In the genomic region with DNA sequence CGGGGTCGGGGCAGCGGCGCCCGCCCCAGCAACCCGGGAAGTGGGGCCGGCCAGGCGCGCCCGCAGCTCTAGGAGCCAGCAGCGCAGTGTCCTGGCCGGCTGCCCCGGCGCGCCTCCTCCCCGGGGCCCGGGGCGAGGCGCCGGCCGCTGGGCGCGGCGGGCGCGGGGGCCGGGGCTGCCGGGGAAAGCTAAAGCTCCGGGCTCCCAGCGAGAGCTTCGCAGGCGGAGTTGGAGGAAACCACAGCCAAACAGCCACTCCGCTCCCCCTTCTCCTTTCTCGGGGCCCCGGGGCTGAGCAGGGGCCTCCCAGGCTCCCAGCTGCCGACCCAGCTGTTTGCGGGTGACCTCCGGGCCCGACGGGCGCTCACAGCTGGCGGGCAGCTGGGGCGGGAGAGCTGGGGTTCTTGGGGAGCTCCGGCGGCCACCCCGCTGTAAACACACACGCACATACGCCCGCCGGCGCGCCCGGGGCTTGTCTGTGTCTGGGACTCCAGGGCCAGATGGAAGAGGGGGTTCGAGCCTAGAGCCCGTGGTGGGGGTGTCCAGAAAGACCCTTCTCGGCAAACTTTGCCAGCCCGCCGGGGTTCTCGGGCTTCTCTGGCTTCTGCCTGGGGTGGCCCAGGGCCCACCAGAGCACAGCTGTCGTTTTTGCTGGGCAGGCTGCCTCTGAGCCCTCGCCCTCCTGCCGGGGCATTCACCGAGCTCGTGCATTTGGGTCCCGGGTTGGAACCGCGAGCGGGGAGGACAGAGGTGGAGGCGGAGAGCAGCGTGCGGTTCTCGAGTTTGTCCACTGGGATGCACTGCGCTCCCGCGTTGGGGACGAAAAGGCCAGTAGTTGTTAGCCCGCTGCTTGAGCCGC, we compare ENCODE assay signal across 8 cellular contexts. TPM values are rescaled to one million over a fixed set of nuclear protein-coding genes. Genes with fewer than 3 reads are reported as not detected.
A peak's percentile ranks its signal among the peaks of the same experiment; 100 is the strongest.
DNase-seq lines count a peak whose midpoint lies in the region; ATAC-seq and TF ChIP-seq lines count a peak whose summit lies in the region.

No MANE protein-coding gene starts in this region.

- H3K9me2 ChIP-seq in OCI-LY7 (ENCODE audit: insufficient read depth, low read length) = no peaks in the 10 kb centered on the region

- no peaks in the 10 kb centered on the region for H3K36me3 Mint-ChIP-seq in activated naive CD4-positive, alpha-beta T cell treated with anti-CD3 and anti-CD28 coated beads, Interleukin-2, amount 10 ng/mL, durations not matched to agents 7 days and 5 days
- no peaks in the 10 kb centered on the region for H3K36me3 Mint-ChIP-seq in nephron (ENCODE audit: low read depth)

- H3K4me2 ChIP-seq in OCI-LY7 (ENCODE audit: low read length) = peak overlapping the region; percentile 17; the same call in 1 of the 2 replicates

- BruUV-seq in OCI-LY7 (replicated peaks; lab: Mats Ljungman, UMichigan) = no TSS peak

- H3K4me1 ChIP-seq in OCI-LY7 (ENCODE audit: insufficient read depth, low read length, poor library complexity, severe bottlenecking) = peaks cover 14% of the 10 kb centered on the region

- no peak overlapping the region for H3K27ac ChIP-seq in OCI-LY7 (ENCODE audit: low read depth, low read length, poor library complexity, severe bottlenecking)

- no peak overlapping the region for H3K27ac Mint-ChIP-seq in activated naive CD4-positive, alpha-beta T cell treated with anti-CD3 and anti-CD28 coated beads, Interleukin-2, amount 10 ng/mL, durations not matched to agents 7 days and 5 days
- no peak overlapping the region for H3K27ac Mint-ChIP-seq in nephron

- POLR2A ChIA-PET in OCI-LY7 (lab: Charles Lee) = no interaction called here

- peak; percentile 68 for TF ChIP-seq CTCF in OCI-LY7 (conservative IDR thresholded peaks at IDR 0.05; ENCODE audit: low read length)
- peak; percentile 89 to 92 (median 91) for TF ChIP-seq CTCF in nephron (IDR thresholded peaks at IDR 0.05; ENCODE audit: unreplicated experiment in 3 of 3)

- H3K36me3 ChIP-seq in OCI-LY7 (ENCODE audit: insufficient read depth, low read length) = no peaks in the 10 kb centered on the region

- H3K4me3 ChIP-seq in OCI-LY7 (ENCODE audit: low read depth, low read length, poor library complexity, severe bottlenecking) = no peak overlapping the region

- no peaks in the 10 kb centered on the region for H3K79me2 ChIP-seq in OCI-LY7 (ENCODE audit: insufficient read depth, low read depth, low read length)

- H3K9me3 Mint-ChIP-seq in activated naive CD4-positive, alpha-beta T cell treated with anti-CD3 and anti-CD28 coated beads, Interleukin-2, amount 10 ng/mL, durations not matched to agents 7 days and 5 days = no peaks in the 10 kb centered on the region
- H3K9me3 Mint-ChIP-seq in nephron = no peaks in the 10 kb centered on the region

- peaks cover 3% of the 10 kb centered on the region for H3K4me1 Mint-ChIP-seq in activated naive CD4-positive, alpha-beta T cell treated with anti-CD3 and anti-CD28 coated beads, Interleukin-2, amount 10 ng/mL, durations not matched to agents 7 days and 5 days
- H3K4me1 Mint-ChIP-seq in nephron = peaks cover 45% of the 10 kb centered on the region

- no peak overlapping the region for H3K4me3 Mint-ChIP-seq in activated naive CD4-positive, alpha-beta T cell treated with anti-CD3 and anti-CD28 coated beads, Interleukin-2, amount 10 ng/mL, durations not matched to agents 7 days and 5 days
- H3K4me3 Mint-ChIP-seq in nephron = peak overlapping the region; percentile 61 to 78 (median 66)

- H2AFZ ChIP-seq in OCI-LY7 (ENCODE audit: low read length) = no peak overlapping the region

- no peak for TF ChIP-seq POLR2A in erythroblast (IDR thresholded peaks at IDR 0.05; ENCODE audit: low read length)

- CTCF ChIA-PET in activated naive CD4-positive, alpha-beta T cell treated with anti-CD3 and anti-CD28 coated beads, Interleukin-2, amount 10 ng/mL, durations not matched to agents 7 days and 5 days (lab: Charles Lee) = interaction anchor here (0.9 to 1.5 kb wide), 5 partner anchors 9 to 1090 kb away, joined by 3 to 4 read pairs (median 3); no protein-coding TSS in a partner anchor
- CTCF ChIA-PET in OCI-LY7 (lab: Charles Lee; ENCODE audit: unreplicated experiment) = interaction anchor here (1.2 kb wide), 1 partner anchor 168 kb away, joined by 3 read pairs; no protein-coding TSS in a partner anchor

- ATAC-seq in GM18861 (IDR thresholded peaks at IDR 0.05; ENCODE audit: unreplicated experiment) (no peak), HG02840 (IDR thresholded peaks at IDR 0.05; ENCODE audit: low FRiP score, unreplicated experiment) (no peak)

- intact Hi-C loops in OCI-LY7 (cut with micrococcal nuclease; ENCODE audit: unreplicated experiment) = loop anchor here (1.0 to 10.0 kb wide), 5 partner anchors 87 to 1089 kb away; no protein-coding TSS in a partner anchor

- H3K27me3 Mint-ChIP-seq in activated naive CD4-positive, alpha-beta T cell treated with anti-CD3 and anti-CD28 coated beads, Interleukin-2, amount 10 ng/mL, durations not matched to agents 7 days and 5 days = peaks cover 74% of the 10 kb centered on the region
- H3K27me3 Mint-ChIP-seq in nephron (ENCODE audit: low read depth) = peaks cover 68% of the 10 kb centered on the region

- no peaks in the 10 kb centered on the region for H3K9me3 ChIP-seq in OCI-LY7 (ENCODE audit: low read length)

- H4K20me1 ChIP-seq in OCI-LY7 (ENCODE audit: insufficient read depth, low read length) = no peaks in the 10 kb centered on the region

- peak; percentile 31 for DNase-seq in activated naive CD4-positive, alpha-beta T cell treated with anti-CD3 and anti-CD28 coated beads, Interleukin-2, amount 10 ng/mL, durations not matched to agents 7 days and 5 days
- DNase-seq in activated naive CD4-positive, alpha-beta T cell treated with anti-CD3 and anti-CD28 coated beads, Interleukin-2, amount 50 U/mL, for 16 hours = no peak
- DNase-seq in OCI-LY7 (ENCODE audit: low spot score) = peak; percentile 61
- DNase-seq in erythroblast (lab: John Stamatoyannopoulos, UW) = peak; percentile 9 to 12
- no peak for DNase-seq in activated gamma-delta T cell (lab: John Stamatoyannopoulos, UW)

RNA-seq across cellular contexts. Expression of a gene that starts 1.5 kb away (rescaled TPM):
- not detected in 2 replicates for total RNA-seq in OCI-LY7 (2014; rRNA removed; shearing (Covaris generic))
- total RNA-seq in OCI-LY7 (2022) = not detected in 2 replicates

Comparison
In these comparisons a context has a peak if more than half of its experiments do, and no peak if none do; other contexts are left out.
1. DNase-seq: peak in activated naive CD4-positive, alpha-beta T cell treated with anti-CD3 and anti-CD28 coated beads, Interleukin-2, amount 10 ng/mL, durations not matched to agents 7 days and 5 days (single experiment), OCI-LY7 (single experiment) and erythroblast (2 of 2); none in activated naive CD4-positive, alpha-beta T cell treated with anti-CD3 and anti-CD28 coated beads, Interleukin-2, amount 50 U/mL, for 16 hours (single experiment) and activated gamma-delta T cell (single experiment).